Comparison of ENCODE assay signal across 8 cellular contexts in genomic region chr1:159924025-159924790, GRCh38. TPM values are rescaled to one million over a fixed set of nuclear protein-coding genes. Genes with fewer than 3 reads are reported as not detected.
DNase-seq lines count a peak whose midpoint lies in the region; TF ChIP-seq lines count a peak whose summit lies in the region.

No MANE protein-coding gene starts in this region.

- H3K27me3 Mint-ChIP-seq in activated naive CD4-positive, alpha-beta T cell treated with anti-CD3 and anti-CD28 coated beads for 36 hours (ENCODE audit: low read depth) = no peaks in the 10 kb centered on the region
- H3K27me3 Mint-ChIP-seq in osteocyte (ENCODE audit: unreplicated experiment) = peaks cover 5% of the 10 kb centered on the region

- peaks cover 0 to 36% of the 10 kb centered on the region in 2 experiments; a peak in 1 of 3 replicates for H3K36me3 ChIP-seq in HEK293 (ENCODE audit: control insufficient read depth in 2 of 2, insufficient read depth in 1 of 2, low read length in 2 of 2)
- peaks cover 0 to 13% (median 8%) of the 10 kb centered on the region in 4 donors for H3K36me3 ChIP-seq in transverse colon

- in situ Hi-C loops in transverse colon (cut with MboI; ENCODE audit: low pct_ligation_motif_present in 1 of 4, low pct_unique_long_range_greater_than_20kb in 1 of 4, low sequenced_read_pairs in 3 of 4) = no loop called here

- H3K4me1 Mint-ChIP-seq in activated naive CD4-positive, alpha-beta T cell treated with anti-CD3 and anti-CD28 coated beads for 36 hours (ENCODE audit: low read depth) = peaks cover 49% of the 10 kb centered on the region
- H3K4me1 Mint-ChIP-seq in osteocyte (ENCODE audit: unreplicated experiment) = peaks cover 56% of the 10 kb centered on the region

- TF ChIP-seq POLR2A in transverse colon (IDR thresholded peaks at IDR 0.05) = no peak

- peak; percentile 70 for TF ChIP-seq EP300 in transverse colon (IDR thresholded peaks at IDR 0.05; ENCODE audit: low read depth)

- 2 to 18% methylated on average over 3 to 27 of the region's 31 CpGs for WGBS in transverse colon (ENCODE audit: low coverage in 1 of 2), 2 donors

- intact Hi-C loops in activated naive CD4-positive, alpha-beta T cell treated with anti-CD3 and anti-CD28 coated beads for 36 hours (cut with micrococcal nuclease) = loop anchor here (2.0 to 10.0 kb wide), 7 partner anchors 31 to 881 kb away; partner anchors contain the start of genes AIM2, CD84 and PEA15
- intact Hi-C loops in transverse colon (cut with DNase I; ENCODE audit: low total_unique reads) = no loop called here

- H3K27me3 ChIP-seq in transverse colon = no peaks in the 10 kb centered on the region

- H3K27ac Mint-ChIP-seq in activated naive CD4-positive, alpha-beta T cell treated with anti-CD3 and anti-CD28 coated beads for 36 hours = peak overlapping the region; percentile 93
- H3K27ac Mint-ChIP-seq in osteocyte (ENCODE audit: unreplicated experiment) = peak overlapping the region; percentile 100

- H3K36me3 Mint-ChIP-seq in activated naive CD4-positive, alpha-beta T cell treated with anti-CD3 and anti-CD28 coated beads for 36 hours (ENCODE audit: low read depth) = peaks cover 29% of the 10 kb centered on the region
- H3K36me3 Mint-ChIP-seq in osteocyte (ENCODE audit: unreplicated experiment) = peaks cover 15% of the 10 kb centered on the region

- H3K4me3 Mint-ChIP-seq in activated naive CD4-positive, alpha-beta T cell treated with anti-CD3 and anti-CD28 coated beads for 36 hours = peak overlapping the region; percentile 91
- H3K4me3 Mint-ChIP-seq in osteocyte (ENCODE audit: unreplicated experiment) = peak overlapping the region; percentile 83

- CTCF ChIA-PET in HEK293 (lab: Yijun Ruan, JAX) = interaction anchor here (0.6 to 19.3 kb wide), 7 partner anchors 9 to 161 kb away, joined by 3 to 353 read pairs (median 4); no protein-coding TSS in a partner anchor
- CTCF ChIA-PET in activated naive CD4-positive, alpha-beta T cell treated with anti-CD3 and anti-CD28 coated beads for 36 hours (lab: Charles Lee) = interaction anchor here (1.0 to 6.0 kb wide), 7 partner anchors 11 to 161 kb away, joined by 3 to 41 read pairs (median 5); no protein-coding TSS in a partner anchor

- H3K27ac ChIP-seq in C4-2B (peak overlapping the region; percentile 89), HEK293 (ENCODE audit: extremely low read depth, low read depth, low read length) (peak overlapping the region; percentile 95), transverse colon (peak overlapping the region; percentile 91 to 98 (median 96))

- H3K4me1 ChIP-seq in HEK293 (ENCODE audit: control insufficient read depth, insufficient read depth, low read length) (peaks cover 13% of the 10 kb centered on the region), transverse colon (peaks cover 16 to 49% (median 41%) of the 10 kb centered on the region in 4 donors)

- TF ChIP-seq CTCF in C4-2B (conservative IDR thresholded peaks at IDR 0.05) (no peak), HEK293 (tag by site-specific recombination; IDR thresholded peaks at IDR 0.05) (peak; percentile 73), osteocyte (IDR thresholded peaks at IDR 0.05) (no peak), transverse colon (IDR thresholded peaks at IDR 0.05) (no peak)

- DNase-seq in RPMI7951 (ENCODE audit: low read depth) = peak; percentile 91
- DNase-seq in activated naive CD4-positive, alpha-beta T cell treated with anti-CD3 and anti-CD28 coated beads for 36 hours = peak; percentile 79
- peak; percentile 98 for DNase-seq in glomerular visceral epithelial cell (ENCODE audit: extremely low spot score)
- DNase-seq in osteocyte (ENCODE audit: extremely low spot score, unreplicated experiment) = peak; percentile 97
- peak; percentile 90 for DNase-seq in transverse colon
- no peak for DNase-seq in GF-D8 (lab: John Stamatoyannopoulos, UW)

- H3K4me3 ChIP-seq in HEK293 (ENCODE audit: low read depth, low read length) (peak overlapping the region; percentile 64), transverse colon (peak overlapping the region; percentile 68 to 91 (median 82))

- POLR2A ChIA-PET in HEK293 (lab: Yijun Ruan, JAX) = interaction anchor here (0.5 to 4.2 kb wide), 17 partner anchors 12 to 464 kb away, joined by 3 to 41 read pairs (median 4); partner anchors contain the start of genes IGSF9 and PIGM

- H3K9me3 ChIP-seq in HEK293 (ENCODE audit: control insufficient read depth, insufficient read depth, low read depth, low read length) (no peaks in the 10 kb centered on the region), transverse colon (no peaks in the 10 kb centered on the region)

- no peaks in the 10 kb centered on the region for H3K9me3 Mint-ChIP-seq in activated naive CD4-positive, alpha-beta T cell treated with anti-CD3 and anti-CD28 coated beads for 36 hours
- H3K9me3 Mint-ChIP-seq in osteocyte (ENCODE audit: unreplicated experiment) = no peaks in the 10 kb centered on the region

TF ChIP-seq in HEK293, 187 proteins besides CTCF, POLR2A, EP300 and RAD21 (continues in another document):
- TF ChIP-seq BCL6B (tag by site-specific recombination; IDR thresholded peaks at IDR 0.05) = no peak
- peak; percentile 95 for TF ChIP-seq KLF16 (tag by site-specific recombination; IDR thresholded peaks at IDR 0.05)
- TF ChIP-seq HOXD13 (CRISPR knock-in tag; IDR thresholded peaks at IDR 0.05; ENCODE audit: borderline replicate concordance) = no peak
- TF ChIP-seq ZNF555 (tag by site-specific recombination; conservative IDR thresholded peaks at IDR 0.05) = no peak
- peak; percentile 33; the same call in 1 of the 2 replicates for TF ChIP-seq ZNF449 (tag by site-specific recombination; IDR thresholded peaks at IDR 0.05)
- 0 out of 2 replicates have a peak, but pooled peaks have one; percentile 42 for TF ChIP-seq ZNF184 (tag by site-specific recombination; IDR thresholded peaks at IDR 0.05)
- peak; percentile 40; the same call in 1 of the 2 replicates for TF ChIP-seq ZBTB7A (tag by site-specific recombination; IDR thresholded peaks at IDR 0.05; ENCODE audit: low read depth)
- no peak for TF ChIP-seq ZNF558 (tag by site-specific recombination; IDR thresholded peaks at IDR 0.05)

RNA-seq across cellular contexts. Expression of gene TAGLN2, which starts 1.1 kb away (rescaled TPM):
- total RNA-seq in RPMI7951 (2014; rRNA removed; shearing (Covaris generic)) = 811 and 1,008 TPM in 2 replicates
- total RNA-seq in activated naive CD4-positive, alpha-beta T cell treated with anti-CD3 and anti-CD28 coated beads for 36 hours = 100 to 1,000 TPM; 453 to 454 TPM
- 161 and 169 TPM in 2 replicates for total RNA-seq in osteocyte
- 100 to 1,000 TPM in 3 of 4 donors, 10 to 100 TPM in 1; 65.1 to 235 (median 168) TPM for total RNA-seq in transverse colon

RNA-seq across cellular contexts. Expression of gene IGSF9, which starts 21.2 kb away (rescaled TPM):
- not detected in 2 replicates for total RNA-seq in RPMI7951 (2014; rRNA removed; shearing (Covaris generic))
- not detected for total RNA-seq in activated naive CD4-positive, alpha-beta T cell treated with anti-CD3 and anti-CD28 coated beads for 36 hours
- total RNA-seq in osteocyte (not detected in 2 replicates), transverse colon (100 to 1,000 TPM in 1 of 4 donors, 10 to 100 TPM in 3; 40.7 to 137 (median 81.3) TPM)

RNA-seq across cellular contexts. Expression of gene CFAP45, which starts 24.2 kb away (rescaled TPM):
- total RNA-seq in RPMI7951 (2014; rRNA removed; shearing (Covaris generic)) = 2.2 and 2.9 TPM in 2 replicates
- 1 to 10 TPM; 2.1 to 2.6 TPM for total RNA-seq in activated naive CD4-positive, alpha-beta T cell treated with anti-CD3 and anti-CD28 coated beads for 36 hours
- total RNA-seq in osteocyte = 0.52 and 0.83 TPM in 2 replicates
- total RNA-seq in transverse colon = under 1 TPM in 1 of 4 donors, not detected in 3; 0.32 TPM

RNA-seq across cellular contexts. Expression of gene SLAMF9, which starts 29.8 kb away (rescaled TPM):
- 0.60 and 0.88 TPM in 2 replicates for total RNA-seq in RPMI7951 (2014; rRNA removed; shearing (Covaris generic))
- total RNA-seq in activated naive CD4-positive, alpha-beta T cell treated with anti-CD3 and anti-CD28 coated beads for 36 hours = not detected
- total RNA-seq in osteocyte (not detected in 2 replicates), transverse colon (under 1 TPM in 1 of 4 donors, not detected in 3; 0.64 TPM)

Comparison
In these comparisons a context has a peak if more than half of its experiments do, and no peak if none do; other contexts are left out.
1. RNA of gene IGSF9, which starts 21.2 kb away (total RNA-seq): 40.7 to 137 TPM in transverse colon; not detected in osteocyte, not detected in activated naive CD4-positive, alpha-beta T cell treated with anti-CD3 and anti-CD28 coated beads for 36 hours and not detected in RPMI7951; every median in the first group is over 10 times any median in the second.
2. Peak in every context shown above with its lines, with median percentiles within 50 percentile points of each other: H3K27ac ChIP-seq.